Comparison of ENCODE assay signal across 1 cellular context in genomic region chr15:43103939-43104338, GRCh38.
TF ChIP-seq lines count a peak whose summit lies in the region.

No MANE protein-coding gene starts in this region.

TF ChIP-seq in HepG2, 621 proteins besides CTCF, POLR2A, EP300 and RAD21:
- no peak for TF ChIP-seq ZNF224 (CRISPR knock-in tag; IDR thresholded peaks at IDR 0.05)
- no peak for TF ChIP-seq ZBTB33 (CRISPR knock-in tag; IDR thresholded peaks at IDR 0.05)
- no peak for TF ChIP-seq ZNF33B (CRISPR knock-in tag; IDR thresholded peaks at IDR 0.05)
- TF ChIP-seq ZNF639 (CRISPR knock-in tag; conservative IDR thresholded peaks at IDR 0.05), result no peak
- no peak for TF ChIP-seq ELF4 (CRISPR knock-in tag; IDR thresholded peaks at IDR 0.05; ENCODE audit: borderline replicate concordance)
- TF ChIP-seq NR1H2 (CRISPR knock-in tag; IDR thresholded peaks at IDR 0.05; ENCODE audit: borderline replicate concordance, low read depth), result no peak
- TF ChIP-seq ZBTB7A (CRISPR knock-in tag; IDR thresholded peaks at IDR 0.05), result no peak
- TF ChIP-seq ZFP62 (CRISPR knock-in tag; IDR thresholded peaks at IDR 0.05), result no peak
- TF ChIP-seq RELA (CRISPR knock-in tag; IDR thresholded peaks at IDR 0.05), result no peak
- no peak for TF ChIP-seq SSRP1 (CRISPR knock-in tag; IDR thresholded peaks at IDR 0.05)
- no peak for TF ChIP-seq TMF1 (CRISPR knock-in tag; IDR thresholded peaks at IDR 0.05; ENCODE audit: low read depth)
- no peak for TF ChIP-seq ZBTB46 (CRISPR knock-in tag; IDR thresholded peaks at IDR 0.05; ENCODE audit: borderline replicate concordance)
- no peak for TF ChIP-seq ARID4A (CRISPR knock-in tag; IDR thresholded peaks at IDR 0.05; ENCODE audit: borderline replicate concordance)
- TF ChIP-seq ZNF558 (CRISPR knock-in tag; IDR thresholded peaks at IDR 0.05; ENCODE audit: borderline replicate concordance), result no peak
- no peak for TF ChIP-seq ZNF318 (CRISPR knock-in tag; IDR thresholded peaks at IDR 0.05)
- no peak for TF ChIP-seq CREB1 (IDR thresholded peaks at IDR 0.05)
- TF ChIP-seq CREB1 (CRISPR knock-in tag; IDR thresholded peaks at IDR 0.05), result no peak
- no peak for TF ChIP-seq BORCS8-MEF2B (CRISPR knock-in tag; IDR thresholded peaks at IDR 0.05)
- no peak for TF ChIP-seq ZNF136 (CRISPR knock-in tag; IDR thresholded peaks at IDR 0.05; ENCODE audit: low read depth)
- no peak for TF ChIP-seq ZNF317 (CRISPR knock-in tag; IDR thresholded peaks at IDR 0.05)
- TF ChIP-seq IKZF5 (CRISPR knock-in tag; IDR thresholded peaks at IDR 0.05), result no peak
TF ChIP-seq in HepG2: peak in this region for 0.
